ENCODE assay signal across 5 cellular contexts in the genomic region with DNA sequence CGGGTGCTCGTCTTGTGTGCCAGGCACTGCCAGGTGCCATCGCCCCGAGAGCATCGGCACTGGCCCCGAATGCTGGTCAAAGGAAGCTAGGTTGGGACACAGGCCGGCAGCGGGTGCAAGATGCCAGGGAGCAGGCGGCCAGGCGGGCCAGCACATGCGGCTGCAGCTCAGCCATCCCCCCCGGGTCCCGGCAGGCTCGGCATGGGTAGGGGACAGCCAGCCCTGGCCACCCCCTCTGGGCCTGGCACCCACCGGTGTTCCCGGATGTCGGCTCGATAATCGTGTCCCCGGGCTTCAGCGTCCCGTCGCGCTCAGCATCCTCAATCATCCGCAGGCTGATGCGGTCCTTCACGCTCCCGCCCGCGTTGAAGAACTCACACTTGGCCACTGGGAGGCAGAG. TPM values are rescaled to one million over a fixed set of nuclear protein-coding genes. Genes with fewer than 3 reads are reported as not detected.
A peak's percentile ranks its signal among the peaks of the same experiment; 100 is the strongest.
DNase-seq lines count a peak whose midpoint lies in the region; ATAC-seq and TF ChIP-seq lines count a peak whose summit lies in the region.
"Not testable (repeated sequence)": the region's sequence is repeated elsewhere in the genome, so short reads cannot be mapped to it uniquely, and the experiment has no call there.

No MANE protein-coding gene starts in this region.

- TF ChIP-seq CTCF in WERI-Rb-1 (IDR thresholded peaks at IDR 0.05; ENCODE audit: low read depth, low read length): not testable (repeated sequence)

- not testable (repeated sequence) for H3K27ac Mint-ChIP-seq in natural killer cell treated with Interleukin-12 subunit alpha and Interleukin-12 subunit beta and Interleukin-15 and Interleukin-18, amount 100 ng/mL, for 72 hours; stimulated activated naive CD8-positive, alpha-beta T cell treated with anti-CD3 and anti-CD28 coated beads, Interleukin-15, amount 100 ng/mL, for 72 hours

- H3K9me3 ChIP-seq in WERI-Rb-1 (ENCODE audit: severe bottlenecking): not testable (repeated sequence)

- H3K4me3 ChIP-seq in WERI-Rb-1 (ENCODE audit: low read depth, low read length): not testable (repeated sequence)

- H3K27me3 ChIP-seq in WERI-Rb-1 (ENCODE audit: insufficient read depth, low read depth, severe bottlenecking): not testable (repeated sequence)

- not testable (repeated sequence) for ATAC-seq in left ventricle myocardium superior; left lobe of liver; natural killer cell treated with Interleukin-12 subunit alpha and Interleukin-12 subunit beta and Interleukin-15 and Interleukin-18, amount 100 ng/mL, for 72 hours
- ATAC-seq in stimulated activated naive CD8-positive, alpha-beta T cell treated with anti-CD3 and anti-CD28 coated beads, Interleukin-15, amount 100 ng/mL, for 72 hours: peak; percentile 9

- H3K36me3 Mint-ChIP-seq in natural killer cell treated with Interleukin-12 subunit alpha and Interleukin-12 subunit beta and Interleukin-15 and Interleukin-18, amount 100 ng/mL, for 72 hours: not testable (repeated sequence)

- peak; percentile 1 for DNase-seq in WERI-Rb-1
- peak; percentile 10 for DNase-seq in left ventricle myocardium superior
- DNase-seq in left lobe of liver (ENCODE audit: low spot score): peak; percentile 35
- DNase-seq in natural killer cell treated with Interleukin-12 subunit alpha and Interleukin-12 subunit beta and Interleukin-15 and Interleukin-18, amount 100 ng/mL, for 72 hours (ENCODE audit: low spot score): peak; percentile 56
- DNase-seq in stimulated activated naive CD8-positive, alpha-beta T cell treated with anti-CD3 and anti-CD28 coated beads, Interleukin-15, amount 100 ng/mL, for 72 hours: not testable (repeated sequence)

- not testable (repeated sequence) for H3K27me3 Mint-ChIP-seq in natural killer cell treated with Interleukin-12 subunit alpha and Interleukin-12 subunit beta and Interleukin-15 and Interleukin-18, amount 100 ng/mL, for 72 hours; stimulated activated naive CD8-positive, alpha-beta T cell treated with anti-CD3 and anti-CD28 coated beads, Interleukin-15, amount 100 ng/mL, for 72 hours

- not testable (repeated sequence) for H3K36me3 ChIP-seq in WERI-Rb-1

- H3K9me3 Mint-ChIP-seq in natural killer cell treated with Interleukin-12 subunit alpha and Interleukin-12 subunit beta and Interleukin-15 and Interleukin-18, amount 100 ng/mL, for 72 hours; stimulated activated naive CD8-positive, alpha-beta T cell treated with anti-CD3 and anti-CD28 coated beads, Interleukin-15, amount 100 ng/mL, for 72 hours: not testable (repeated sequence)

- H3K4me3 Mint-ChIP-seq in natural killer cell treated with Interleukin-12 subunit alpha and Interleukin-12 subunit beta and Interleukin-15 and Interleukin-18, amount 100 ng/mL, for 72 hours; stimulated activated naive CD8-positive, alpha-beta T cell treated with anti-CD3 and anti-CD28 coated beads, Interleukin-15, amount 100 ng/mL, for 72 hours: not testable (repeated sequence)

- intact Hi-C loops in left ventricle myocardium superior (cut with micrococcal nuclease): not testable (repeated sequence)

- H3K4me1 Mint-ChIP-seq in natural killer cell treated with Interleukin-12 subunit alpha and Interleukin-12 subunit beta and Interleukin-15 and Interleukin-18, amount 100 ng/mL, for 72 hours (ENCODE audit: low read depth in 2 of 2); stimulated activated naive CD8-positive, alpha-beta T cell treated with anti-CD3 and anti-CD28 coated beads, Interleukin-15, amount 100 ng/mL, for 72 hours: not testable (repeated sequence)

- not testable (repeated sequence) for H3K27ac ChIP-seq in WERI-Rb-1

RNA-seq across cellular contexts. Expression of gene CBS, which starts 9.6 kb away (rescaled TPM):
- total RNA-seq in left ventricle myocardium superior: 4.8 TPM
- total RNA-seq in left lobe of liver: 427 TPM
- 1 to 10 TPM; 4.7 to 6.8 TPM for total RNA-seq in natural killer cell treated with Interleukin-12 subunit alpha and Interleukin-12 subunit beta and Interleukin-15 and Interleukin-18, amount 100 ng/mL, for 72 hours

RNA-seq across cellular contexts. Expression of gene U2AF1, which starts 41.4 kb away (rescaled TPM):
- total RNA-seq in left ventricle myocardium superior (15.8 TPM), left lobe of liver (11.0 TPM)
- total RNA-seq in natural killer cell treated with Interleukin-12 subunit alpha and Interleukin-12 subunit beta and Interleukin-15 and Interleukin-18, amount 100 ng/mL, for 72 hours: 10 to 100 TPM; 69.5 to 95.2 TPM

Comparison
In these comparisons a context has a peak if more than half of its experiments do, and no peak if none do; other contexts are left out.
1. RNA of gene CBS, which starts 9.6 kb away (total RNA-seq): 427 TPM in left lobe of liver (single experiment); 4.7 to 6.8 TPM in natural killer cell treated with Interleukin-12 subunit alpha and Interleukin-12 subunit beta and Interleukin-15 and Interleukin-18, amount 100 ng/mL, for 72 hours and 4.8 TPM in left ventricle myocardium superior (single experiment); every median in the first group is over 10 times any median in the second.